8 cellular contexts compared by ENCODE assay signal in genomic region chr20:297098-297924, GRCh38. TPM values are rescaled to one million over a fixed set of nuclear protein-coding genes. Genes with fewer than 3 reads are reported as not detected.
A peak's percentile ranks its signal among the peaks of the same experiment; 100 is the strongest.
DNase-seq lines count a peak whose midpoint lies in the region; ATAC-seq, FAIRE-seq and TF ChIP-seq lines count a peak whose summit lies in the region.

Gene ZCCHC3 (plus strand): TSS chr20:297570. CDS start chr20:297587, 17 bp downstream.

- H3K79me2 ChIP-seq in OCI-LY1 (ENCODE audit: insufficient read depth, low read length): no peaks in the 10 kb centered on the region
- H3K79me2 ChIP-seq in endothelial cell of umbilical vein (ENCODE audit: control insufficient read depth, insufficient read depth, low read length): peaks cover 38% of the 10 kb centered on the region

- peaks cover 32% of the 10 kb centered on the region for H3K27me3 ChIP-seq in HUES6 (ENCODE audit: control insufficient read depth, insufficient read depth, low read length)
- H3K27me3 ChIP-seq in OCI-LY1 (ENCODE audit: insufficient read depth, low read length): no peaks in the 10 kb centered on the region
- H3K27me3 ChIP-seq in endothelial cell of umbilical vein (ENCODE audit: control insufficient read depth in 2 of 2, insufficient read depth in 2 of 2, low read length in 2 of 2): no peaks in the 10 kb centered on the region

- H3K9me1 ChIP-seq in endothelial cell of umbilical vein (replicated peaks; ENCODE audit: control insufficient read depth, extremely low read depth, insufficient read depth, low read length): no peaks in the 10 kb centered on the region

- peak; percentile 8; the same call in 1 of the 2 replicates for TF ChIP-seq CTCF in OCI-LY1 (IDR thresholded peaks at IDR 0.05; ENCODE audit: low read length)
- peak in 1 of 2 donors; percentile 17 for TF ChIP-seq CTCF in endothelial cell of umbilical vein (IDR thresholded peaks at IDR 0.05; ENCODE audit: extremely low read depth in 1 of 2, insufficient read depth in 1 of 2, low read depth in 1 of 2, low read length in 2 of 2)

- H3K9ac ChIP-seq in HUES6 (ENCODE audit: low read length): peak within 1 kb of the TSS; percentile 93
- H3K9ac ChIP-seq in OCI-LY1 (ENCODE audit: low read length): peak within 1 kb of the TSS; percentile 83
- H3K9ac ChIP-seq in endothelial cell of umbilical vein (replicated peaks; ENCODE audit: extremely low read depth, insufficient read depth, low read length): peak within 1 kb of the TSS; percentile 96

- H3K9me3 ChIP-seq in HUES6 (ENCODE audit: control insufficient read depth, insufficient read depth, low read depth, low read length): no peaks in the 10 kb centered on the region
- H3K9me3 ChIP-seq in OCI-LY1 (ENCODE audit: low read length): no peaks in the 10 kb centered on the region
- no peaks in the 10 kb centered on the region for H3K9me3 ChIP-seq in endothelial cell of umbilical vein (replicated peaks; ENCODE audit: control insufficient read depth, insufficient read depth, low read length)

- dilution Hi-C loops in endothelial cell of umbilical vein (cut with MboI; ENCODE audit: extremely low pct_ligation_motif_present, low sequenced_read_pairs): no loop called here

- H3K4me2 ChIP-seq in OCI-LY1 (ENCODE audit: low read length) (peak within 1 kb of the TSS; percentile 83), endothelial cell of umbilical vein (ENCODE audit: insufficient read depth, low read length) (peak within 1 kb of the TSS; percentile 96)

- DNase-seq in DMS 273 treated with DMSO at 0.1 percent for 48 hours (lab: John Stamatoyannopoulos, UW): peak; percentile 79
- DNase-seq in activated CD8-positive, alpha-beta memory T cell treated with anti-CD3 and anti-CD28 coated beads, Interleukin-2, amount 50 U/mL, for 48 hours: peak; percentile 90
- DNase-seq in endothelial cell of umbilical vein (ENCODE audit: low read depth, low spot score): peak; percentile 88
- peak; percentile 50 for DNase-seq in middle frontal gyrus (ENCODE audit: extremely low spot score, low spot score)
- peak; percentile 78 for DNase-seq in stimulated activated CD8-positive, alpha-beta memory T cell treated with anti-CD3 and anti-CD28 coated beads, Interleukin-2, amount 100 ng/mL, for 48 hours (ENCODE audit: low read depth in 2 of 2)

- H3K4me3 ChIP-seq in HUES6 (ENCODE audit: low read depth, low read length) (peak within 1 kb of the TSS; percentile 90), OCI-LY1 (ENCODE audit: low read depth, low read length, poor library complexity, severe bottlenecking) (peak within 1 kb of the TSS; percentile 81), endothelial cell of umbilical vein (replicated peaks in 1 of 3; ENCODE audit: insufficient read depth in 1 of 3, low read depth in 1 of 3, low read length in 3 of 3) (peak within 1 kb of the TSS; percentile 53 to 78 (median 63))

- peak; percentile 90 for FAIRE-seq in endothelial cell of umbilical vein (lab: Jason Lieb, UNC)

- H3K27ac ChIP-seq in HUES6 (ENCODE audit: low read depth, low read length) (peak within 1 kb of the TSS; percentile 92), OCI-LY1 (ENCODE audit: low read depth, low read length, poor library complexity, severe bottlenecking) (peak within 1 kb of the TSS; percentile 43), endothelial cell of umbilical vein (ENCODE audit: insufficient read depth, low read depth, low read length) (peak within 1 kb of the TSS; percentile 83)

- H3K36me3 ChIP-seq in HUES6 (ENCODE audit: control insufficient read depth, insufficient read depth, low read length): no peaks in the 10 kb centered on the region
- H3K36me3 ChIP-seq in OCI-LY1 (ENCODE audit: insufficient read depth, low read length): peaks cover 19% of the 10 kb centered on the region
- H3K36me3 ChIP-seq in endothelial cell of umbilical vein (ENCODE audit: control insufficient read depth in 2 of 2, extremely low read depth in 1 of 2, insufficient read depth in 2 of 2, low read length in 2 of 2): no peaks in the 10 kb centered on the region

- H4K20me1 ChIP-seq in OCI-LY1 (ENCODE audit: insufficient read depth, low read length) (no peaks in the 10 kb centered on the region), endothelial cell of umbilical vein (replicated peaks; ENCODE audit: control insufficient read depth, extremely low read depth, insufficient read depth, low read length) (peaks cover 5% of the 10 kb centered on the region)

- intact Hi-C loops in endothelial cell of umbilical vein (cut with micrococcal nuclease): loop anchor here (1.0 kb wide), 3 partner anchors 13 to 33 kb away; no protein-coding TSS in a partner anchor

- CTCF ChIA-PET in endothelial cell of umbilical vein (lab: Charles Lee): interaction anchor here (0.9 to 6.2 kb wide), 5 partner anchors 13 to 38 kb away, joined by 3 to 42 read pairs (median 18); partner anchors contain the start of gene SOX12

- POLR2A ChIA-PET in endothelial cell of umbilical vein (lab: Charles Lee): interaction anchor here (0.6 to 1.5 kb wide), 3 partner anchors 13 to 28 kb away, joined by 4 to 7 read pairs (median 6); partner anchors contain the start of gene SOX12

- no peaks in the 10 kb centered on the region for H3K9me2 ChIP-seq in OCI-LY1 (ENCODE audit: low read depth, low read length)

- H3K4me1 ChIP-seq in HUES6 (ENCODE audit: control insufficient read depth, insufficient read depth, low read length) (peaks cover 38% of the 10 kb centered on the region), OCI-LY1 (ENCODE audit: insufficient read depth, low read length, severe bottlenecking) (peaks cover 26% of the 10 kb centered on the region), endothelial cell of umbilical vein (ENCODE audit: control insufficient read depth, extremely low read depth, insufficient read depth, low read length) (peaks cover 33% of the 10 kb centered on the region)

- ATAC-seq in GM21423 (IDR thresholded peaks at IDR 0.05; ENCODE audit: unreplicated experiment): peak; percentile 76

- no peaks in the 10 kb centered on the region for H3F3A ChIP-seq in OCI-LY1 (ENCODE audit: insufficient read depth, low read length)

- no TSS peak for BruUV-seq in endothelial cell of umbilical vein (replicated peaks; lab: Mats Ljungman, UMichigan)

- peak; percentile 79 for TF ChIP-seq POLR2A in endothelial cell of umbilical vein (IDR thresholded peaks at IDR 0.05; ENCODE audit: low read depth, low read length)

- H2AFZ ChIP-seq in OCI-LY1 (ENCODE audit: low read length) (peak within 1 kb of the TSS; percentile 7; the same call in 1 of the 2 replicates), endothelial cell of umbilical vein (ENCODE audit: low read depth, low read length) (peak within 1 kb of the TSS; percentile 63)

TF ChIP-seq in endothelial cell of umbilical vein, 7 proteins besides CTCF, POLR2A, EP300 and RAD21:
- TF ChIP-seq FOS (IDR thresholded peaks at IDR 0.05; ENCODE audit: borderline replicate concordance, insufficient read depth, low read length) (no peak), JUN (IDR thresholded peaks at IDR 0.05; ENCODE audit: borderline replicate concordance, insufficient read depth, insufficient read length, low read depth) (no peak), POLR2AphosphoS5 (IDR thresholded peaks at IDR 0.05; ENCODE audit: insufficient read depth, low read depth, low read length) (peak; percentile 89), MAX (IDR thresholded peaks at IDR 0.05; ENCODE audit: insufficient read depth, insufficient read length) (peak; percentile 48), EZH2 (IDR thresholded peaks at IDR 0.05; ENCODE audit: borderline replicate concordance, low read depth, low read length, severe bottlenecking) (no peak)

RNA-seq across cellular contexts. Expression of gene ZCCHC3, which starts in this region (rescaled TPM):
- 22.0 and 24.1 TPM in 2 replicates for total RNA-seq in endothelial cell of umbilical vein
- 13.6 and 14.8 TPM in 2 replicates for polyA plus RNA-seq in endothelial cell of umbilical vein
- 14.9 and 17.1 TPM in 2 replicates for polyA plus RNA-seq in endothelial cell of umbilical vein (2011; cell fraction: cytosol; rRNA removed)
- polyA plus RNA-seq in endothelial cell of umbilical vein (2011; cell fraction: nucleus; rRNA removed): 10.2 and 11.0 TPM in 2 replicates
- 14.6 and 16.2 TPM in 2 replicates for polyA plus RNA-seq in endothelial cell of umbilical vein (2012)
- polyA minus RNA-seq in endothelial cell of umbilical vein: 16.2 and 21.5 TPM in 2 replicates
- 7.0 TPM for polyA minus RNA-seq in endothelial cell of umbilical vein (2011; cell fraction: cytosol; rRNA and poly(A)+ RNA removed)
- polyA minus RNA-seq in endothelial cell of umbilical vein (2011; cell fraction: nucleus; rRNA and poly(A)+ RNA removed): 6.9 and 8.0 TPM in 2 replicates

Comparison
In these comparisons a context has a peak if more than half of its experiments do, and no peak if none do; other contexts are left out.
1. Peak in every context shown above with its lines: DNase-seq, ATAC-seq, H3K4me3 ChIP-seq and H3K27ac ChIP-seq.